In the genomic region with DNA sequence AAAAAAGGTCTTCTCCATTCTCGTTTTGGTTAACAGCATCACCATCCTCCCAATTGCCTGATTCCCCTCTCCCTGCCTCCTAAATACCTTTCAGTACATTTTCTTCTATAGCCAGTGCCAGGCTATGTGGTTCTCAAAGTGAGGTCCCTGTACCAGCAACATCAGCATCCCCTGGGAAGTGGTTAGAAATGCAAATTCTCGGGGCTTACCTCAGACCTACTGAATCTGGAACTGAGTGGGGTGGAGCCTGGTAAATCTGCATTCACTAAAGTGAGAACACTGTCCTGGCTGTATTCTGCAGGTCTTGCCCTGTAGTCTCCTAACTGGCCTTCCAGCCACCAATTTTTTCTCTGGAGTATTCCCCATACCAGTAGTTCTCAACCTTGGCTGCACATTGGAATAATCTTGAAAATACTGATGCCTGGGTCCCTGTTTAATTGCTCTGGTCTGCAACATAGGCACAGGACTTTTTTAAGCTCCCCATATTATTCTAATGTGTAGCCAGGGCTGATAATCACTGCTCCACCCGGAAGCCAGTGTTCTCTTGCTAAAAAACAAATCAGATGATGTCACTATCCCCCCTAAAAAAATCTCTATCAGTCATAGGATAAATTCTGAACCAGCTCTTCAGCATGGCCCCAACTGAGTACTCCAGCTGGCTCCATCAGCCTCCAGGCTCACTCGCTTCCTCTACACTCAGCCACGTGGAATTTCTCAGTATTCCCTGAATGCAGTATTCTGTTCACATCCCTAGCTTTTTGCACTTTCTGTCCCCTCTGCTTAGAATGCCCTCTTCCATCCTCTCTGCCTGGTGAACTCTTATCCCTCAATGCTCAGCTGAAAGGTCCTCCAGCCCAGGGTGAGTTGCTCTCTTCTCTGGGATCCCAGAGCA, we compare ENCODE assay signal across 12 cellular contexts.
DNase-seq lines count a peak whose midpoint lies in the region; ATAC-seq and TF ChIP-seq lines count a peak whose summit lies in the region.
"Had no signal": no experiment of that assay in that cellular context is flagged by ENCODE, and none has a peak within 500 bp of the region (broad histone marks: within the 10 kb centered on the region; RNA-seq: fewer than 3 reads in every experiment).

No MANE protein-coding gene starts in this region.

- H3K36me3 Mint-ChIP-seq in activated naive CD4-positive, alpha-beta T cell treated with anti-CD3 and anti-CD28 coated beads, Interleukin-2, amount 50 U/mL, for 72 hours = no peaks in the 10 kb centered on the region

- no peak for DNase-seq in foreskin keratinocyte
- DNase-seq in hippocampal formation (lab: John Stamatoyannopoulos, UW) = no peak
- no peak for DNase-seq in activated naive CD4-positive, alpha-beta T cell treated with anti-CD3 and anti-CD28 coated beads, Interleukin-2, amount 50 U/mL, for 72 hours (ENCODE audit: low spot score in 2 of 2)
- DNase-seq in mesenteric fat pad (ENCODE audit: low spot score) = no peak
- DNase-seq in dermis blood vessel endothelial cell = no peak
- DNase-seq: COR-L47, H9, NCI-H146, nucleus accumbens had no signal

- H3K4me1 ChIP-seq in foreskin keratinocyte = no peaks in the 10 kb centered on the region

- no peak for TF ChIP-seq CTCF in foreskin keratinocyte (conservative IDR thresholded peaks at IDR 0.05)

- H3K27ac ChIP-seq in foreskin keratinocyte = no peak overlapping the region

- no peaks in the 10 kb centered on the region for H3K9me3 Mint-ChIP-seq in activated naive CD4-positive, alpha-beta T cell treated with anti-CD3 and anti-CD28 coated beads, Interleukin-2, amount 50 U/mL, for 72 hours
- H3K9me3 Mint-ChIP-seq: H9 had no signal

- H3K27me3 ChIP-seq in foreskin keratinocyte = peaks cover 13% of the 10 kb centered on the region

- peak; percentile 96 for ATAC-seq in GM18867 (IDR thresholded peaks at IDR 0.05; ENCODE audit: unreplicated experiment)
- peak; percentile 82 for ATAC-seq in GM21786 (IDR thresholded peaks at IDR 0.05; ENCODE audit: unreplicated experiment)
- peak; percentile 89 for ATAC-seq in HG03342 (IDR thresholded peaks at IDR 0.05; ENCODE audit: unreplicated experiment)
- peak; percentile 14 for ATAC-seq in foreskin keratinocyte
- no peak for ATAC-seq in activated naive CD4-positive, alpha-beta T cell treated with anti-CD3 and anti-CD28 coated beads, Interleukin-2, amount 50 U/mL, for 72 hours

- no peak overlapping the region for H3K27ac Mint-ChIP-seq in activated naive CD4-positive, alpha-beta T cell treated with anti-CD3 and anti-CD28 coated beads, Interleukin-2, amount 50 U/mL, for 72 hours

Comparison
In these comparisons a context has a peak if more than half of its experiments do, and no peak if none do; other contexts are left out.
1. ATAC-seq: peak in GM18867 (single experiment), GM21786 (single experiment), HG03342 (single experiment) and foreskin keratinocyte (single experiment); none in activated naive CD4-positive, alpha-beta T cell treated with anti-CD3 and anti-CD28 coated beads, Interleukin-2, amount 50 U/mL, for 72 hours (0 of 2).